8 cellular contexts compared by ENCODE assay signal in the genomic region with DNA sequence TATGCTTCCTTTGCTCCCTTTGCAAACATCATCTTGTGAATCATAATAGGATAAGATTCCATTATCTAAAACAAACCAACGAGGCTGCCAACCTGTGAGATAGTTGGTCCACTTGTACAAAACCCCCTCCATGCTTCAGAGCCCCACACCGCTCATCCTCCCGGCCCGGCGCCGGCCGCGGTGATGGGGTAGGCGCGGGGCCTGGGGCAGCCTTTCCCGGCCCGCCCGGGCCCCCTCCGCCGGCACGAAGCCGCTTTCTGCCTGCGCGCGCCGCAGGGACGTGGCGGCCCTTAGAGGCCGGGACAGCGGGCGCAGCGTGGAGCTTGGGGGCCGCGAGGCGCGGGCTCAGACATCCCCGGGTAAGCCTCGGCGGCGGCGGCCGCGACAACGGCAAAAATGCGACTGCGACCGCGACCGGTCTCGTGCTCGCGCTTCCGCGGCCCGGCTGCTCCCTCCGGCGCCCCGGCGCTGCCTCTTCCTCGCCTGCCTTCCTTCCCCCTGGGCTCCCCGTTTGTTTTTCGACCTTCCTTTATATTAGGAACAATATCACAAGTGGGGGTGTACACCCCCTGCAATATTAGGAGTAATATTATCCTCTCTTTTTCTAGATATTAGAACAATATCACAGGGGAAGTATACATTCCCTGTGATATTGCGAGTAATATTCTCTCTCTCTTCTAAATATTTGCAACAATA. TPM values are rescaled to one million over a fixed set of nuclear protein-coding genes. Genes with fewer than 3 reads are reported as not detected.
DNase-seq lines count a peak whose midpoint lies in the region; ATAC-seq and TF ChIP-seq lines count a peak whose summit lies in the region.

No MANE protein-coding gene starts in this region.

- H3K23ac ChIP-seq in mesenchymal stem cell (ENCODE audit: low read length in 2 of 2), result no peak overlapping the region

- peaks cover 4% of the 10 kb centered on the region for H3K4me1 Mint-ChIP-seq in brain
- peaks cover 17 to 39% (median 25%) of the 10 kb centered on the region in 4 donors for H3K4me1 Mint-ChIP-seq in naive thymus-derived CD8-positive, alpha-beta T cell

- ATAC-seq in naive thymus-derived CD8-positive, alpha-beta T cell, result peak; percentile 75 to 84
- ATAC-seq in GM18861 (IDR thresholded peaks at IDR 0.05; ENCODE audit: unreplicated experiment), result no peak
- ATAC-seq in GM19324 (IDR thresholded peaks at IDR 0.05; ENCODE audit: low FRiP score, unreplicated experiment), result no peak

- H3K4ac ChIP-seq in mesenchymal stem cell (ENCODE audit: low read depth in 1 of 2, low read length in 2 of 2), result no peak overlapping the region

- H3K27ac ChIP-seq in GM23248 (no peak overlapping the region), mesenchymal stem cell (ENCODE audit: low read length, poor library complexity, severe bottlenecking) (no peak overlapping the region)

- peaks cover 91% of the 10 kb centered on the region for H3K27me3 Mint-ChIP-seq in brain
- peaks cover 0 to 14% (median 8%) of the 10 kb centered on the region in 5 donors for H3K27me3 Mint-ChIP-seq in naive thymus-derived CD8-positive, alpha-beta T cell

- no peak overlapping the region for H3K27ac Mint-ChIP-seq in brain
- H3K27ac Mint-ChIP-seq in naive thymus-derived CD8-positive, alpha-beta T cell, result peak overlapping the region; percentile 91 to 98 (median 96)

- no peaks in the 10 kb centered on the region for H3K79me1 ChIP-seq in mesenchymal stem cell (replicated peaks; ENCODE audit: low read length, poor library complexity, severe bottlenecking)

- peaks cover 65% of the 10 kb centered on the region for H3K27me3 ChIP-seq in GM23248 (replicated peaks; ENCODE audit: insufficient read depth)
- peaks cover 10 to 89% of the 10 kb centered on the region in 2 experiments for H3K27me3 ChIP-seq in mesenchymal stem cell (ENCODE audit: control insufficient read depth in 1 of 2, insufficient read depth in 1 of 2, low read length in 2 of 2)

- no peak overlapping the region for H2BK12ac ChIP-seq in mesenchymal stem cell (ENCODE audit: low read length in 2 of 2)

- H3K4me1 ChIP-seq in GM23248 (ENCODE audit: insufficient read depth) (no peaks in the 10 kb centered on the region), mesenchymal stem cell (ENCODE audit: control insufficient read depth, insufficient read depth, low read depth, low read length) (no peaks in the 10 kb centered on the region)

- H3K36me3 Mint-ChIP-seq in brain, result no peaks in the 10 kb centered on the region
- no peaks in the 10 kb centered on the region for H3K36me3 Mint-ChIP-seq in naive thymus-derived CD8-positive, alpha-beta T cell

- peak overlapping the region; percentile 67 to 83 (median 79) for H3K4me3 Mint-ChIP-seq in brain
- peak overlapping the region; percentile 77 to 94 (median 90) for H3K4me3 Mint-ChIP-seq in naive thymus-derived CD8-positive, alpha-beta T cell

- H3K9ac ChIP-seq in GM23248, result no peak overlapping the region
- no peak overlapping the region for H3K9ac ChIP-seq in mesenchymal stem cell (ENCODE audit: low read length)

- in situ Hi-C loops in GM23248 (cut with MboI), result no loop called here

- peak overlapping the region; percentile 57 for H3K4me3 ChIP-seq in GM23248
- H3K4me3 ChIP-seq in mesenchymal stem cell (ENCODE audit: insufficient read depth in 1 of 2, low read depth in 1 of 2, low read length in 2 of 2), result no peak overlapping the region

- no peaks in the 10 kb centered on the region for H3K79me2 ChIP-seq in GM23248 (ENCODE audit: insufficient read depth)

- H3K14ac ChIP-seq in mesenchymal stem cell (ENCODE audit: low read length in 2 of 2), result no peak overlapping the region

- no peak overlapping the region for H2BK5ac ChIP-seq in mesenchymal stem cell (ENCODE audit: low read depth, low read length, poor library complexity, severe bottlenecking)

- H2BK15ac ChIP-seq in mesenchymal stem cell (ENCODE audit: low read depth, poor library complexity, severe bottlenecking), result no peak overlapping the region

- peak overlapping the region; percentile 63 for H3K4me2 ChIP-seq in GM23248 (ENCODE audit: unreplicated experiment)
- no peak overlapping the region for H3K4me2 ChIP-seq in mesenchymal stem cell (ENCODE audit: low read length, poor library complexity, severe bottlenecking)

- H2AK5ac ChIP-seq in mesenchymal stem cell (ENCODE audit: low read length, severe bottlenecking), result no peak overlapping the region

- H4K8ac ChIP-seq in mesenchymal stem cell (ENCODE audit: low read length), result no peak overlapping the region

- no peaks in the 10 kb centered on the region for H4K20me1 ChIP-seq in GM23248 (ENCODE audit: insufficient read depth)

- H3K36me3 ChIP-seq in GM23248 (ENCODE audit: low read depth) (no peaks in the 10 kb centered on the region), mesenchymal stem cell (ENCODE audit: control insufficient read depth in 1 of 2, insufficient read depth in 2 of 2, low read depth in 1 of 2, low read length in 2 of 2) (no peaks in the 10 kb centered on the region)

- no peak overlapping the region for H4K91ac ChIP-seq in mesenchymal stem cell (ENCODE audit: low read length)

- DNase-seq in GM23248 (peak; percentile 10), RPMI8226 (peak; percentile 36), D341Med (ENCODE audit: low spot score) (no peak), mesenchymal stem cell (no peak)
- peak in 9 of 10 donors; percentile 29 to 67 (median 47) for DNase-seq in naive thymus-derived CD8-positive, alpha-beta T cell

- no peak for TF ChIP-seq CTCF in brain (conservative IDR thresholded peaks at IDR 0.05)

- H3K9me3 ChIP-seq in GM23248 (ENCODE audit: low read depth) (no peaks in the 10 kb centered on the region), mesenchymal stem cell (ENCODE audit: control insufficient read depth, low read length) (no peaks in the 10 kb centered on the region)

- no peaks in the 10 kb centered on the region for H3F3A ChIP-seq in GM23248 (ENCODE audit: insufficient read depth)

- POLR2A ChIA-PET in naive thymus-derived CD8-positive, alpha-beta T cell (lab: Charles Lee), result interaction anchor here (0.6 to 2.2 kb wide), 6 partner anchors 10 to 42 kb away, joined by 3 to 17 read pairs (median 7); no protein-coding TSS in a partner anchor

- no peak overlapping the region for H3K18ac ChIP-seq in mesenchymal stem cell (ENCODE audit: low read depth in 1 of 2, low read length in 2 of 2)

- H2AFZ ChIP-seq in GM23248, result peak overlapping the region; percentile 44; the same call in 1 of the 2 replicates
- no peak overlapping the region for H2AFZ ChIP-seq in mesenchymal stem cell (ENCODE audit: low read depth, low read length)

- no peaks in the 10 kb centered on the region for H3K9me2 ChIP-seq in GM23248 (ENCODE audit: insufficient read depth)

- peaks cover 0 to 5% (median 0%) of the 10 kb centered on the region in 5 experiments for H3K9me3 Mint-ChIP-seq in brain
- peaks cover 0 to 3% (median 0%) of the 10 kb centered on the region in 9 donors for H3K9me3 Mint-ChIP-seq in naive thymus-derived CD8-positive, alpha-beta T cell

- no peak overlapping the region for H2BK120ac ChIP-seq in mesenchymal stem cell (ENCODE audit: low read depth, low read length)

- 5 to 6% methylated on average over 29 to 58 of the region's 58 CpGs for WGBS in GM23248 (ENCODE audit: low coverage in 1 of 2, low lambda C conversion rate in 2 of 2, missing lambda C conversion rate in 2 of 2), 2 experiments
- 65% methylated on average over 22 of the region's 58 CpGs for WGBS in mesenchymal stem cell

RNA-seq across cellular contexts. Expression of a gene that starts 54.0 kb away (rescaled TPM):
- total RNA-seq in GM23248 (2014; rRNA removed; shearing (Covaris generic)), result not detected in 2 replicates
- polyA plus RNA-seq in GM23248 (2016; fragmentation: Nextera tagmentation; extraction: Ambion mirVana) (not detected in 2 replicates), brain (ENCODE audit: insufficient read depth, low read depth, low replicate concordance) (not detected)
- total RNA-seq in naive thymus-derived CD8-positive, alpha-beta T cell, result 10 to 100 TPM; 56.7 to 59.1 TPM
- 10 to 100 TPM; 16.7 to 44.2 (median 19.8) TPM for polyA plus RNA-seq in naive thymus-derived CD8-positive, alpha-beta T cell
- polyA plus RNA-seq in mesenchymal stem cell (2013, experiment 1 of 2), result 0.10 TPM
- polyA plus RNA-seq in mesenchymal stem cell (2013, experiment 2 of 2), result 0.14 TPM

Comparison
In these comparisons a context has a peak if more than half of its experiments do, and no peak if none do; other contexts are left out.
1. DNase-seq: peak in GM23248 (single experiment), RPMI8226 (single experiment) and naive thymus-derived CD8-positive, alpha-beta T cell (9 of 10); none in D341Med (single experiment) and mesenchymal stem cell (single experiment).
2. H3K27ac Mint-ChIP-seq: peak in naive thymus-derived CD8-positive, alpha-beta T cell (10 of 10); none in brain (0 of 5).
3. ATAC-seq: peak in naive thymus-derived CD8-positive, alpha-beta T cell (2 of 2); none in GM18861 (single experiment) and GM19324 (single experiment).
4. RNA of a gene that starts 54.0 kb away (polyA plus RNA-seq): 16.7 to 44.2 TPM in naive thymus-derived CD8-positive, alpha-beta T cell; not detected in brain (single experiment) and not detected in GM23248; every median in the first group is over 10 times any median in the second.